14 cellular contexts compared by ENCODE assay signal in the genomic region with DNA sequence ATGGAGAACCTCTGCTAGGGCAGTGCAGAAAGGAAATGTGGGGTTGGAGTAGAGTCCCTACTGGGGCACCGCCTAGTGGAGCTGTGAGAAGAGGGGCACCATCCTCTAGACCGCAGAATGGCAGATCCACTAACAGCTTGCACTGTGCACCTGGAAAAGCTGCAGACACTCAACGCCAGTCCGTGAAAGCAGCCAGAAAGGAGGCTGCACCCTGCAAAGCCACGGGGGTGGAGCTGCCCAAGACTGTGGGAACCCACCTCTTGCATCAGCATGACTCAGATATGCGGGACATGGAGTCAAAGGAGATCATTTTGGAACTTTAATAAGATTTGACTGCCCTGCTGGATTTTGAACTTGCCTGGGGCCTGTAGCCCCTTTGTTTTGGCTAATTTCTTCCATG. TPM values are rescaled to one million over a fixed set of nuclear protein-coding genes. Genes with fewer than 3 reads are reported as not detected.
DNase-seq lines count a peak whose midpoint lies in the region; ATAC-seq, FAIRE-seq and TF ChIP-seq lines count a peak whose summit lies in the region.
"Had no signal": no experiment of that assay in that cellular context is flagged by ENCODE, and none has a peak within 500 bp of the region (broad histone marks: within the 10 kb centered on the region; RNA-seq: fewer than 3 reads in every experiment).

No MANE protein-coding gene starts in this region.

- no TSS peak for BruUV-seq in K562 (replicated peaks; lab: Mats Ljungman, UMichigan)

- H4K20me1 ChIP-seq in K562 (replicated peaks; ENCODE audit: control insufficient read depth, insufficient read depth, low read length), result peaks cover 21% of the 10 kb centered on the region

- no peak for FAIRE-seq in K562 (lab: Jason Lieb, UNC)

- no peak overlapping the region for H3K4me3 ChIP-seq in left ventricle myocardium inferior
- no peak overlapping the region for H3K4me3 ChIP-seq in K562
- no peak overlapping the region for H3K4me3 ChIP-seq in gastroesophageal sphincter
- H3K4me3 ChIP-seq in vagina, result no peak overlapping the region

- in situ Hi-C loops in K562 (cut with MboI), result no loop called here

- H3K36me3 ChIP-seq in left ventricle myocardium inferior (peaks cover 16% of the 10 kb centered on the region), K562 (ENCODE audit: control insufficient read depth, insufficient read depth, low read length) (peaks cover 38% of the 10 kb centered on the region; the same call in 2 of the 3 replicates), gastroesophageal sphincter (peaks cover 0 to 16% of the 10 kb centered on the region in 2 donors), vagina (peaks cover 0 to 17% of the 10 kb centered on the region in 2 donors)

- peaks cover 70% of the 10 kb centered on the region for H3K79me2 ChIP-seq in K562 (ENCODE audit: control insufficient read depth, insufficient read depth, low read length)

- TF ChIP-seq RAD21 in K562 (CRISPR knock-in tag; conservative IDR thresholded peaks at IDR 0.05 in 1 of 2, IDR thresholded peaks at IDR 0.05 in 1 of 2), result no peak

- H3K9me1 ChIP-seq in K562 (ENCODE audit: control insufficient read depth, insufficient read depth, low read length), result peaks cover 10% of the 10 kb centered on the region

- intact Hi-C loops in left ventricle myocardium inferior (cut with micrococcal nuclease), result loop anchor here (2.0 kb wide), 1 partner anchor 57 kb away; no protein-coding TSS in a partner anchor
- intact Hi-C loops in cardiac septum (cut with DNase I), result no loop called here
- intact Hi-C loops in K562 (cut with micrococcal nuclease), result no loop called here
- intact Hi-C loops in vagina (cut with DNase I), result no loop called here

- H2AFZ ChIP-seq in K562 (ENCODE audit: low read depth, low read length), result no peak overlapping the region

- H3K9me3 ChIP-seq in left ventricle myocardium inferior (replicated peaks), result peaks cover 6% of the 10 kb centered on the region
- H3K9me3 ChIP-seq in K562 (replicated peaks; ENCODE audit: control insufficient read depth, insufficient read depth, low read depth, low read length), result 0 out of 2 replicates have a peak, but pooled peaks cover 3% of the 10 kb centered on the region
- H3K9me3 ChIP-seq in gastroesophageal sphincter, result no peaks in the 10 kb centered on the region
- H3K9me3 ChIP-seq in vagina, result no peaks in the 10 kb centered on the region

- DNase-seq in left ventricle myocardium inferior (no peak), cardiac septum (ENCODE audit: low spot score) (no peak), K562 (ENCODE audit: extremely low read depth in 1 of 4, low spot score in 3 of 4) (no peak), vagina (ENCODE audit: extremely low spot score in 2 of 2) (peak in 1 of 2 donors; percentile 90), NCI-H446 treated with DMSO at 0.1 percent for 48 hours (lab: John Stamatoyannopoulos, UW) (no peak), NCI-H345 (lab: John Stamatoyannopoulos, UW) (no peak)
- DNase-seq: activated CD4-positive, alpha-beta T cell treated with anti-CD3 and anti-CD28 coated beads, Interleukin-2, amount 10 ng/mL, durations not matched to agents 24 days and 14 days; naive thymus-derived CD4-positive, alpha-beta T cell; NCI-H748 treated with DMSO at 0.1 percent for 48 hours; stimulated activated CD4-positive, alpha-beta T cell treated with anti-CD3 and anti-CD28 coated beads, Interleukin-15, amount 100 ng/mL, for 24 hours had no signal

- 63% methylated on average over 6 of the region's 6 CpGs for WGBS in K562 (ENCODE audit: insufficient coverage, low coverage, missing lambda C conversion rate)
- WGBS in gastroesophageal sphincter (ENCODE audit: low coverage in 1 of 2), 2 donors, result 80 to 86% methylated on average over 2 to 5 of the region's 6 CpGs

- H3K27me3 ChIP-seq in left ventricle myocardium inferior (ENCODE audit: low read depth) (no peaks in the 10 kb centered on the region), K562 (ENCODE audit: control insufficient read depth in 2 of 2, insufficient read depth in 2 of 2, low read length in 2 of 2) (no peaks in the 10 kb centered on the region), gastroesophageal sphincter (no peaks in the 10 kb centered on the region), vagina (no peaks in the 10 kb centered on the region)

- H3K27ac ChIP-seq in left ventricle myocardium inferior (replicated peaks) (peak overlapping the region; percentile 54), K562 (ENCODE audit: extremely low read depth, low read depth, low read length) (no peak overlapping the region; the same call in 2 of the 3 replicates), gastroesophageal sphincter (no peak overlapping the region), vagina (peak overlapping the region; percentile 84)

- no peak overlapping the region for H3K4me2 ChIP-seq in K562 (ENCODE audit: insufficient read depth, low read length)

- H3K4me1 ChIP-seq in left ventricle myocardium inferior (peaks cover 68% of the 10 kb centered on the region), K562 (replicated peaks in 1 of 2; ENCODE audit: control insufficient read depth in 2 of 2, insufficient read depth in 2 of 2, low read length in 2 of 2) (peaks cover 28 to 36% of the 10 kb centered on the region in 2 experiments; a peak in 4 of 5 replicates), gastroesophageal sphincter (peaks cover 0 to 59% (median 10%) of the 10 kb centered on the region in 3 donors), vagina (peaks cover 100% of the 10 kb centered on the region)

- TF ChIP-seq POLR2A in K562 (conservative IDR thresholded peaks at IDR 0.05), result no peak
- no peak for TF ChIP-seq POLR2A in gastroesophageal sphincter (IDR thresholded peaks at IDR 0.05)
- no peak for TF ChIP-seq POLR2A in vagina (IDR thresholded peaks at IDR 0.05)

- TF ChIP-seq CTCF in left ventricle myocardium inferior (IDR thresholded peaks at IDR 0.05; ENCODE audit: borderline replicate concordance), result no peak
- no peak for TF ChIP-seq CTCF in K562 (IDR thresholded peaks at IDR 0.05 in 2 of 3, conservative IDR thresholded peaks at IDR 0.05 in 1 of 3; ENCODE audit: insufficient read depth in 2 of 3, low read depth in 1 of 3, low read length in 3 of 3)
- no peak for TF ChIP-seq CTCF in gastroesophageal sphincter (IDR thresholded peaks at IDR 0.05)
- no peak for TF ChIP-seq CTCF in vagina (IDR thresholded peaks at IDR 0.05)

- ATAC-seq in K562, result no peak
- peak; percentile 40 for ATAC-seq in gastroesophageal sphincter
- ATAC-seq in HG03460 (IDR thresholded peaks at IDR 0.05; ENCODE audit: unreplicated experiment), result no peak
- ATAC-seq: naive thymus-derived CD4-positive, alpha-beta T cell; SK-N-SH treated with all-trans-retinoic acid at 6 μM for 48 hours; stimulated activated effector memory CD8-positive, alpha-beta T cell treated with anti-CD3 and anti-CD28 coated beads, Interleukin-12 subunit alpha, Interleukin-12 subunit beta, amount 100 ng/mL, for 72 hours had no signal

- POLR2A ChIA-PET in K562 (lab: Yijun Ruan, JAX), result interaction anchor here (0.6 kb wide), 1 partner anchor 16 kb away, joined by 3 read pairs; no protein-coding TSS in a partner anchor

- TF ChIP-seq EP300 in K562 (IDR thresholded peaks at IDR 0.05; ENCODE audit: low read length) (no peak), gastroesophageal sphincter (IDR thresholded peaks at IDR 0.05) (no peak)

- CTCF ChIA-PET in K562 (lab: Yijun Ruan, JAX; ENCODE audit: low intra/inter-chr PET ratio), result no interaction called here

- H3K9ac ChIP-seq in K562 (ENCODE audit: insufficient read depth in 1 of 2, low read depth in 2 of 2, low read length in 2 of 2), result no peak overlapping the region

TF ChIP-seq in K562, 482 proteins besides CTCF, POLR2A, EP300 and RAD21 (continues in another document):
- no peak for TF ChIP-seq EZH2 (IDR thresholded peaks at IDR 0.05; ENCODE audit: borderline replicate concordance, low read depth, low read length)
- 0 out of 2 replicates have a peak, but pooled peaks have one; percentile 17 for TF ChIP-seq FOSL1 (tag; conservative IDR thresholded peaks at IDR 0.05)
- TF ChIP-seq CEBPG (CRISPR knock-in tag; IDR thresholded peaks at IDR 0.05), result peak; percentile 76
- TF ChIP-seq CEBPG (tag; conservative IDR thresholded peaks at IDR 0.05 in 1 of 2, IDR thresholded peaks at IDR 0.05 in 1 of 2), result peak; percentile 14 to 44; a peak in 2 of 4 replicates
- peak; percentile 44; the same call in 1 of the 2 replicates for TF ChIP-seq CEBPB (tag; IDR thresholded peaks at IDR 0.05)
- TF ChIP-seq SIN3A (IDR thresholded peaks at IDR 0.05; ENCODE audit: borderline replicate concordance in 2 of 2, control insufficient read depth in 1 of 2, low read depth in 2 of 2, low read length in 2 of 2), result no peak
- no peak for TF ChIP-seq TEAD1 (CRISPR knock-in tag; IDR thresholded peaks at IDR 0.05)
- TF ChIP-seq ELK1 (CRISPR knock-in tag; IDR thresholded peaks at IDR 0.05), result no peak

RNA-seq across cellular contexts. Expression of gene TSKU, which starts 8.7 kb away (rescaled TPM):
- total RNA-seq in left ventricle myocardium inferior (12.1 TPM), cardiac septum (6.9 TPM), K562 (2014; rRNA removed) (8.4 and 14.1 TPM in 2 replicates), K562 (2014; rRNA removed; fragmentation: Illumina TruSeq; extraction: Trizol) (3.3 and 4.2 TPM in 2 replicates), K562 (2015; rRNA removed; fragmentation: Illumina TruSeq; extraction: Trizol) (6.6 and 6.8 TPM in 2 replicates), K562 (2021) (11.9 and 14.1 TPM in 2 replicates), gastroesophageal sphincter (10 to 100 TPM; 23.5 to 53.7 (median 38.2) TPM), vagina (144 TPM)
- 11.1 and 28.4 TPM in 2 replicates for total RNA-seq in K562 (2011; cell fraction: chromatin; rRNA removed; ENCODE audit: low replicate concordance)
- total RNA-seq in K562 (2011; cell fraction: nucleolus; rRNA removed), result 25.8 and 29.7 TPM in 2 replicates
- total RNA-seq in K562 (2011; cell fraction: nucleoplasm; rRNA removed), result 21.8 and 26.4 TPM in 2 replicates
- polyA plus RNA-seq in K562 (2011; rRNA removed) (10.1 and 13.8 TPM in 2 replicates), K562 (2014; fragmentation: Illumina TruSeq; extraction: Trizol) (8.4 and 12.1 TPM in 2 replicates), K562 (2014; fragmentation: Nextera tagmentation; extraction: Ambion mirVana) (1 to 10 TPM in 1 of 2 experiments, under 1 TPM in 1; 0.60 to 1.0 TPM), K562 (2014; rRNA removed) (9.1 and 12.3 TPM in 2 replicates)
- polyA plus RNA-seq in K562 (2011; cell fraction: cytosol; rRNA removed), result 13.9 and 37.3 TPM in 2 replicates
- 7.1 and 14.0 TPM in 2 replicates for polyA plus RNA-seq in K562 (2011; cell fraction: nucleus; rRNA removed)
- 11.1 and 12.1 TPM in 2 replicates for polyA plus RNA-seq in K562 (2012)
- polyA minus RNA-seq in K562 (2011; rRNA and poly(A)+ RNA removed), result 7.3 and 10.2 TPM in 2 replicates
- polyA minus RNA-seq in K562 (2011; cell fraction: cytosol; rRNA and poly(A)+ RNA removed), result 11.4 and 12.7 TPM in 2 replicates
- polyA minus RNA-seq in K562 (2011; cell fraction: nucleus; rRNA and poly(A)+ RNA removed), result 12.3 and 13.4 TPM in 2 replicates
- polyA plus RNA-seq: naive thymus-derived CD4-positive, alpha-beta T cell had no signal

Comparison
In these comparisons a context has a peak if more than half of its experiments do, and no peak if none do; other contexts are left out.
1. H3K27ac ChIP-seq: peak in left ventricle myocardium inferior (single experiment) and vagina (single experiment); none in K562 (single experiment) and gastroesophageal sphincter (0 of 4).